8 cellular contexts compared by ENCODE assay signal in the genomic region with DNA sequence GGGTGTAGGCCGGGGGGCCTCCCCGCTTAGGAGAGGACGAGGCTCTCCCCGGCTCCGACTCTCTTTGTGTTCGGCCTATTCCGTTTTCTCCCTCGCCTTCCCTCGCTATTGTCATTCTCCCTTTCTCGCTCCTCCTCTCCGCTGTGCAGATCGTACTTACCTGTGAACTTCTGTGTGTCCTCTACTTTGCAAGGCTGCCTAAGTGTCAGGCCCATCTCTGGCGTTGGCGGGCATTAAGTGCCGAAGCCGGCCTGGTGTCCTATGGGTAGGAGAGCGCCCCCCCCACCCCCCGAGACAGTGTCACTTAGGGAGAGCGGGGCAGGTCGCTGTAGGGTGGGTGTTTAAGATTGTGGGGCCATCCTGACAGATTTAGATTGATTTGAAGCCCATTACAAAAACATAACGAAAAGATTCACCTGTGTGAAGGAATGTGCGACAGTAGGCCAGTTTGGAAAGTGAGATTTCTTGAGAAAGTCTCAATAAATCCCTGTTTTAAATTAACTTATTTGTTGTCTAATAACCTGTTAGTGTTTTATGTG. TPM values are rescaled to one million over a fixed set of nuclear protein-coding genes. Genes with fewer than 3 reads are reported as not detected.
DNase-seq lines count a peak whose midpoint lies in the region; ATAC-seq, FAIRE-seq and TF ChIP-seq lines count a peak whose summit lies in the region.

No MANE protein-coding gene starts in this region.

- BruUV-seq in A673 (replicated peaks; lab: Mats Ljungman, UMichigan): no TSS peak

- no peaks in the 10 kb centered on the region for H3K27me3 ChIP-seq in A673 (replicated peaks; ENCODE audit: insufficient read depth, low read depth, low read length, poor library complexity)

- H3K27ac Mint-ChIP-seq in type B pancreatic cell: peak overlapping the region; percentile 96

- TF ChIP-seq CTCF in A673 (conservative IDR thresholded peaks at IDR 0.05; ENCODE audit: low read depth, low read length): no peak
- no peak for TF ChIP-seq CTCF in type B pancreatic cell (conservative IDR thresholded peaks at IDR 0.05)

- peaks cover 5% of the 10 kb centered on the region for H3K4me1 ChIP-seq in A673 (ENCODE audit: insufficient read depth, low read length, poor library complexity, severe bottlenecking)

- H3K9me3 ChIP-seq in A673 (ENCODE audit: low read depth, low read length, poor library complexity, severe bottlenecking): peaks cover 37% of the 10 kb centered on the region

- H3K27me3 Mint-ChIP-seq in type B pancreatic cell: no peaks in the 10 kb centered on the region

- ATAC-seq in GM18517 (IDR thresholded peaks at IDR 0.05; ENCODE audit: unreplicated experiment) (peak; percentile 15), HG03039 (IDR thresholded peaks at IDR 0.05; ENCODE audit: unreplicated experiment) (peak; percentile 16)

- POLR2A ChIA-PET in A673 (lab: Charles Lee; ENCODE audit: low non-redundant PET): interaction anchor here (0.6 kb wide), 1 partner anchor 270 kb away, joined by 3 read pairs; no protein-coding TSS in a partner anchor

- no peak for FAIRE-seq in frontal cortex (lab: Jason Lieb, UNC)

- peaks cover 48% of the 10 kb centered on the region for H3K36me3 ChIP-seq in A673 (ENCODE audit: insufficient read depth, low read length, poor library complexity, severe bottlenecking)

- H3K36me3 Mint-ChIP-seq in type B pancreatic cell: peaks cover 74% of the 10 kb centered on the region

- H3K27ac ChIP-seq in A673 (ENCODE audit: low read depth, low read length, poor library complexity, severe bottlenecking): peak overlapping the region; percentile 97

- DNase-seq in A673 (ENCODE audit: low spot score) (peak; percentile 54), NCI-H69 (lab: John Stamatoyannopoulos, UW) (peak; percentile 59), frontal cortex (ENCODE audit: low spot score in 2 of 2) (peak; percentile 43 to 44), nucleus accumbens (lab: John Stamatoyannopoulos, UW) (peak in 36 of 56 donors; percentile 7 to 72 (median 40)), type B pancreatic cell (ENCODE audit: extremely low spot score, unreplicated experiment) (no peak)
- peak; percentile 44 for DNase-seq in activated effector memory CD4-positive, alpha-beta T cell treated with Interleukin-2 at 50 U/mL for 16 hours

- peak overlapping the region; percentile 95 for H3K4me3 Mint-ChIP-seq in type B pancreatic cell

- H3K4me3 ChIP-seq in A673 (ENCODE audit: low read depth, low read length, poor library complexity, severe bottlenecking): peak overlapping the region; percentile 82

- H3K4me1 Mint-ChIP-seq in type B pancreatic cell (ENCODE audit: unreplicated experiment): peaks cover 24% of the 10 kb centered on the region

- intact Hi-C loops in A673 (cut with micrococcal nuclease; ENCODE audit: unreplicated experiment): no loop called here

- CTCF ChIA-PET in A673 (lab: Charles Lee): no interaction called here

- peaks cover 17% of the 10 kb centered on the region for H3K9me3 Mint-ChIP-seq in type B pancreatic cell

RNA-seq across cellular contexts. Expression of a gene that starts 0.6 kb away (rescaled TPM):
- total RNA-seq in A673 (2021): 73.6 and 75.9 TPM in 2 replicates
- 44.4 TPM for total RNA-seq in frontal cortex
- total RNA-seq in type B pancreatic cell (ENCODE audit: low replicate concordance): 60.2 and 67.2 TPM in 2 replicates
